In genomic region chr2:182824056-182824758, GRCh38 we compare ENCODE assay signal across 25 cellular contexts. TPM values are rescaled to one million over a fixed set of nuclear protein-coding genes. Genes with fewer than 3 reads are reported as not detected.
DNase-seq lines count a peak whose midpoint lies in the region; ATAC-seq and TF ChIP-seq lines count a peak whose summit lies in the region.
"Had no signal": no experiment of that assay in that cellular context is flagged by ENCODE, and none has a peak within 500 bp of the region (broad histone marks: within the 10 kb centered on the region; RNA-seq: fewer than 3 reads in every experiment).

No MANE protein-coding gene starts in this region.

- H3K4me1 ChIP-seq in HEK293 (ENCODE audit: control insufficient read depth, insufficient read depth, low read length) (peaks cover 17% of the 10 kb centered on the region), endodermal cell (ENCODE audit: control insufficient read depth, insufficient read depth, low read length) (peaks cover 27% of the 10 kb centered on the region), prostate gland (replicated peaks) (no peaks in the 10 kb centered on the region)
- H3K4me1 ChIP-seq: SJSA1, suprapubic skin, vagina had no signal

- H3K4me3 ChIP-seq in HEK293 (ENCODE audit: low read depth, low read length) (no peak overlapping the region), endodermal cell (ENCODE audit: low read length) (peak overlapping the region; percentile 46), prostate gland (no peak overlapping the region)
- H3K4me3 ChIP-seq: cardiac muscle cell, hepatocyte, SJSA1, suprapubic skin, vagina had no signal

- no peak for TF ChIP-seq CTCF in HEK293 (tag by site-specific recombination; IDR thresholded peaks at IDR 0.05)
- TF ChIP-seq CTCF in endodermal cell (conservative IDR thresholded peaks at IDR 0.05), result no peak
- TF ChIP-seq CTCF in prostate gland (IDR thresholded peaks at IDR 0.05), result no peak

- H3K27ac ChIP-seq in HEK293 (ENCODE audit: extremely low read depth, low read depth, low read length), result peak overlapping the region; percentile 2; the same call in 1 of the 2 replicates
- H3K27ac ChIP-seq in endodermal cell (ENCODE audit: low read depth, low read length), result no peak overlapping the region
- H3K27ac ChIP-seq in prostate gland, result no peak overlapping the region
- H3K27ac ChIP-seq: cardiac muscle cell, epithelial cell of prostate, hepatocyte, HL-60, SJSA1, suprapubic skin, vagina had no signal

- intact Hi-C loops in prostate gland (cut with DNase I), result no loop called here

- H3K9ac ChIP-seq in endodermal cell (ENCODE audit: extremely low read depth, low read length, poor library complexity, severe bottlenecking), result no peak overlapping the region

- H3K36me3 ChIP-seq in HEK293 (ENCODE audit: control insufficient read depth in 2 of 2, insufficient read depth in 1 of 2, low read length in 2 of 2) (no peaks in the 10 kb centered on the region), endodermal cell (ENCODE audit: control insufficient read depth, insufficient read depth, low read length) (no peaks in the 10 kb centered on the region), prostate gland (no peaks in the 10 kb centered on the region)
- H3K36me3 ChIP-seq: cardiac muscle cell, SJSA1, suprapubic skin, vagina had no signal

- CTCF ChIA-PET in HEK293 (lab: Yijun Ruan, JAX), result interaction anchor here (0.7 to 1.2 kb wide), 2 partner anchors 29 to 1576 kb away, joined by 3 read pairs; no protein-coding TSS in a partner anchor

- ATAC-seq in HG03095 (IDR thresholded peaks at IDR 0.05; ENCODE audit: unreplicated experiment), result no peak
- ATAC-seq: T-helper 17 cell had no signal

- H3K27me3 ChIP-seq in endodermal cell (ENCODE audit: control insufficient read depth, insufficient read depth, low read length, poor library complexity, severe bottlenecking) (no peaks in the 10 kb centered on the region), prostate gland (replicated peaks; ENCODE audit: insufficient read depth) (no peaks in the 10 kb centered on the region)
- H3K27me3 ChIP-seq: cardiac muscle cell, hepatocyte, suprapubic skin, vagina had no signal

- no peaks in the 10 kb centered on the region for H3K9me3 ChIP-seq in HEK293 (ENCODE audit: control insufficient read depth, insufficient read depth, low read depth, low read length)
- H3K9me3 ChIP-seq in endodermal cell (ENCODE audit: control insufficient read depth, low read length), result no peaks in the 10 kb centered on the region
- H3K9me3 ChIP-seq in prostate gland, result no peaks in the 10 kb centered on the region
- H3K9me3 ChIP-seq: SJSA1, suprapubic skin, vagina had no signal

- no peaks in the 10 kb centered on the region for H3K36me3 Mint-ChIP-seq in endodermal cell (ENCODE audit: low read depth)

- peak; percentile 59 for DNase-seq in COLO668 (lab: John Stamatoyannopoulos, UW; ENCODE audit: unreplicated experiment)
- peak; percentile 82 for DNase-seq in NCI-H510A (lab: John Stamatoyannopoulos, UW)
- no peak for DNase-seq in endodermal cell
- DNase-seq in COLO829 (ENCODE audit: low spot score), result no peak
- DNase-seq in HuH-7.5 (ENCODE audit: low spot score), result no peak
- DNase-seq in prostate gland (ENCODE audit: low spot score), result no peak
- DNase-seq: ACHN; activated CD4-positive, alpha-beta T cell treated with anti-CD3 and anti-CD28 coated beads, Interleukin-2, amount 50 U/mL, for 48 hours; activated naive CD4-positive, alpha-beta T cell; activated T-cell treated with anti-CD3 and anti-CD28 coated beads, Interleukin-2, amount 50 U/mL, for 1 hour; amygdala; DMS 273 treated with DMSO at 0.1 percent for 48 hours; NCI-H1930; nucleus accumbens; T-helper 17 cell had no signal

- peaks cover 50% of the 10 kb centered on the region for H3K4me1 Mint-ChIP-seq in endodermal cell
- H3K4me1 Mint-ChIP-seq: IgD-negative memory B cell, T-helper 17 cell had no signal

- no peaks in the 10 kb centered on the region for H3K27me3 Mint-ChIP-seq in endodermal cell (ENCODE audit: insufficient read depth)

- no peak overlapping the region for H3K4me3 Mint-ChIP-seq in endodermal cell
- H3K4me3 Mint-ChIP-seq: IgD-negative memory B cell had no signal

- H3K9me3 Mint-ChIP-seq in endodermal cell, result no peaks in the 10 kb centered on the region
- H3K9me3 Mint-ChIP-seq: IgD-negative memory B cell had no signal

- WGBS in endodermal cell (ENCODE audit: insufficient coverage in 1 of 2, insufficient read length in 1 of 2), 2 experiments, result 77 to 88% methylated on average over 3 to 5 of the region's 5 CpGs
- WGBS in prostate gland, result 59% methylated on average over 5 of the region's 5 CpGs

- no peak overlapping the region for H3K27ac Mint-ChIP-seq in endodermal cell
- H3K27ac Mint-ChIP-seq: IgD-negative memory B cell, T-helper 17 cell had no signal

- TF ChIP-seq POLR2A in prostate gland (IDR thresholded peaks at IDR 0.05), result no peak

- POLR2A ChIA-PET in HEK293 (lab: Yijun Ruan, JAX), result no interaction called here

TF ChIP-seq in HEK293, 187 proteins besides CTCF, POLR2A, EP300 and RAD21:
- no peak for TF ChIP-seq EGR2 (tag by site-specific recombination; IDR thresholded peaks at IDR 0.05; ENCODE audit: low read depth)
- no peak for TF ChIP-seq ZNF558 (tag by site-specific recombination; IDR thresholded peaks at IDR 0.05)
- no peak for TF ChIP-seq ZNF529 (tag by site-specific recombination; IDR thresholded peaks at IDR 0.05; ENCODE audit: insufficient replicate concordance)
- peak; percentile 24; the same call in 1 of the 2 replicates for TF ChIP-seq PRDM6 (tag by site-specific recombination; IDR thresholded peaks at IDR 0.05)
- TF ChIP-seq ZNF776 (tag by site-specific recombination; IDR thresholded peaks at IDR 0.05; ENCODE audit: borderline replicate concordance), result no peak
- TF ChIP-seq ZNF830 (tag by site-specific recombination; IDR thresholded peaks at IDR 0.05; ENCODE audit: low read depth), result no peak
- TF ChIP-seq MYNN (tag by site-specific recombination; IDR thresholded peaks at IDR 0.05; ENCODE audit: borderline replicate concordance), result no peak

RNA-seq across cellular contexts. Expression of gene FRZB, which starts 42.2 kb away (rescaled TPM):
- total RNA-seq in endodermal cell (100 to 1,000 TPM in 1 of 2 donors, 10 to 100 TPM in 1; 54.8 to 107 TPM), prostate gland (1 to 10 TPM in 1 of 2 donors, under 1 TPM in 1; 0.91 to 7.6 TPM)
- 38.5 TPM for polyA plus RNA-seq in endodermal cell (2013, experiment 1 of 2)
- polyA plus RNA-seq in endodermal cell (2013, experiment 2 of 2), result 42.6 TPM
- total RNA-seq: T-helper 17 cell had no signal

Comparison
In these comparisons a context has a peak if more than half of its experiments do, and no peak if none do; other contexts are left out.
1. DNase-seq: peak in COLO668 (single experiment) and NCI-H510A (single experiment); none in endodermal cell (single experiment), COLO829 (single experiment), HuH-7.5 (single experiment) and prostate gland (single experiment).
2. RNA of gene FRZB, which starts 42.2 kb away (total RNA-seq): 54.8 to 107 TPM in endodermal cell; 0.91 to 7.6 TPM in prostate gland; every median in the first group is over 4 times any median in the second.